Comparison of ENCODE assay signal across 23 cellular contexts in genomic region chr6:148602136-148602535, GRCh38.
DNase-seq lines count a peak whose midpoint lies in the region; ATAC-seq and TF ChIP-seq lines count a peak whose summit lies in the region.
"Had no signal": no experiment of that assay in that cellular context is flagged by ENCODE, and none has a peak within 500 bp of the region (broad histone marks: within the 10 kb centered on the region; RNA-seq: fewer than 3 reads in every experiment).

No MANE protein-coding gene starts in this region.

- H3K9ac ChIP-seq in DND-41 (ENCODE audit: low read depth, low read length) (no peak overlapping the region), H9 (ENCODE audit: extremely low read depth, insufficient read length, low read length) (no peak overlapping the region), endodermal cell (ENCODE audit: extremely low read depth, low read length, poor library complexity, severe bottlenecking) (no peak overlapping the region), PC-3 (ENCODE audit: low read length) (no peak overlapping the region)
- H3K9ac ChIP-seq: BLaER1 had no signal

- H2BK5ac ChIP-seq in H9 (ENCODE audit: insufficient read length, low read length): no peak overlapping the region

- no peak overlapping the region for H3K4ac ChIP-seq in H9 (ENCODE audit: low read depth, low read length)

- H4K5ac ChIP-seq in H9 (ENCODE audit: insufficient read length, low read depth, low read length): no peak overlapping the region

- no peak overlapping the region for H4K91ac ChIP-seq in H9 (ENCODE audit: insufficient read length, low read depth, low read length)

- H3K36me3 Mint-ChIP-seq in H9 (ENCODE audit: insufficient read depth in 1 of 3, low read depth in 3 of 3): peaks cover 19 to 39% (median 23%) of the 10 kb centered on the region in 3 experiments
- H3K36me3 Mint-ChIP-seq in endodermal cell (ENCODE audit: low read depth): peaks cover 12% of the 10 kb centered on the region
- H3K36me3 Mint-ChIP-seq in activated T-helper 17 cell treated with anti-CD3 and anti-CD28 coated beads, Interleukin-2, amount 50 U/mL, for 72 hours (ENCODE audit: low read depth): no peaks in the 10 kb centered on the region
- H3K36me3 Mint-ChIP-seq: CD14-positive monocyte; CD4-positive, alpha-beta memory T cell; CD4-positive, CD25-positive, alpha-beta regulatory T cell had no signal

- H3K27ac Mint-ChIP-seq in H9 (no peak overlapping the region), endodermal cell (no peak overlapping the region)
- H3K27ac Mint-ChIP-seq in activated T-helper 17 cell treated with anti-CD3 and anti-CD28 coated beads, Interleukin-2, amount 50 U/mL, for 72 hours: no peak overlapping the region
- H3K27ac Mint-ChIP-seq: CD14-positive monocyte; CD4-positive, alpha-beta memory T cell; CD4-positive, CD25-positive, alpha-beta regulatory T cell; CD8-positive, alpha-beta memory T cell had no signal

- H2AFZ ChIP-seq in DND-41 (ENCODE audit: low read depth, low read length): no peak overlapping the region
- H2AFZ ChIP-seq in H9 (ENCODE audit: low read length): no peak overlapping the region
- H2AFZ ChIP-seq in PC-3 (ENCODE audit: low read length): no peak overlapping the region

- WGBS in H9 (ENCODE audit: extremely low coverage, insufficient read length, low lambda C conversion rate): no CpG with 5 or more reads among the region's 2 CpGs
- whole genome bisulfite sequencing in endodermal cell (ENCODE audit: insufficient coverage in 1 of 2, insufficient read length in 1 of 2), 2 experiments: 90 to 100% methylated on average over 1 to 2 of the region's 2 CpGs

- H3K4me1 Mint-ChIP-seq in H9 (peaks cover 33 to 34% of the 10 kb centered on the region in 2 experiments), endodermal cell (peaks cover 25% of the 10 kb centered on the region)
- H3K4me1 Mint-ChIP-seq in activated T-helper 17 cell treated with anti-CD3 and anti-CD28 coated beads, Interleukin-2, amount 50 U/mL, for 72 hours: peaks cover 5% of the 10 kb centered on the region
- H3K4me1 Mint-ChIP-seq: CD14-positive monocyte; CD4-positive, CD25-positive, alpha-beta regulatory T cell had no signal

- intact Hi-C loops in PC-3 (cut with micrococcal nuclease): no loop called here

- H3F3A ChIP-seq in PC-3 (ENCODE audit: low read length, unreplicated experiment): no peaks in the 10 kb centered on the region

- H2BK120ac ChIP-seq in H9 (ENCODE audit: low read depth, low read length, poor library complexity, severe bottlenecking): peak overlapping the region; percentile 76

- ATAC-seq in DND-41 (ENCODE audit: insufficient read depth, low read depth) (peak; percentile 37; the same call in 1 of the 3 replicates), HG03097 (IDR thresholded peaks at IDR 0.05; ENCODE audit: low FRiP score, unreplicated experiment) (no peak), PC-3 (no peak)
- no peak for ATAC-seq in activated T-helper 17 cell treated with anti-CD3 and anti-CD28 coated beads, Interleukin-2, amount 50 U/mL, for 72 hours (replicated peaks)

- no peak overlapping the region for H3K56ac ChIP-seq in H9 (ENCODE audit: insufficient read length, low read depth, low read length)

- no peak overlapping the region for H2AK5ac ChIP-seq in H9 (ENCODE audit: insufficient read length, low read length)

- no peak overlapping the region for H3T11ph ChIP-seq in H9 (ENCODE audit: low read length)

- no peaks in the 10 kb centered on the region for H3K23me2 ChIP-seq in H9 (ENCODE audit: insufficient read length, low read depth, low read length, poor library complexity, severe bottlenecking)

- TF ChIP-seq CTCF in DND-41 (IDR thresholded peaks at IDR 0.05; ENCODE audit: borderline replicate concordance, extremely low read depth, low read length, poor library complexity, severe bottlenecking) (no peak), H9 (conservative IDR thresholded peaks at IDR 0.05) (no peak), endodermal cell (conservative IDR thresholded peaks at IDR 0.05) (no peak), PC-3 (conservative IDR thresholded peaks at IDR 0.05; ENCODE audit: low read depth, low read length) (no peak)

- no peaks in the 10 kb centered on the region for H3K79me1 ChIP-seq in H9 (ENCODE audit: insufficient read depth, low read depth, low read length, poor library complexity, severe bottlenecking)

- CTCF ChIA-PET in PC-3 (lab: Charles Lee): no interaction called here

- POLR2A ChIA-PET in PC-3 (lab: Charles Lee; ENCODE audit: unreplicated experiment): no interaction called here

- H3K14ac ChIP-seq in H9 (ENCODE audit: insufficient read depth, low read length): no peak overlapping the region

- H4K20me1 ChIP-seq in DND-41 (ENCODE audit: insufficient read depth, low read length) (no peaks in the 10 kb centered on the region), H9 (ENCODE audit: control insufficient read depth, insufficient read depth, insufficient read length) (no peaks in the 10 kb centered on the region), PC-3 (ENCODE audit: low read length) (no peaks in the 10 kb centered on the region)
- H4K20me1 ChIP-seq: BLaER1 had no signal

- no peak overlapping the region for H3K4me3 Mint-ChIP-seq in H9
- H3K4me3 Mint-ChIP-seq in endodermal cell: no peak overlapping the region
- H3K4me3 Mint-ChIP-seq in activated T-helper 17 cell treated with anti-CD3 and anti-CD28 coated beads, Interleukin-2, amount 50 U/mL, for 72 hours: no peak overlapping the region
- H3K4me3 Mint-ChIP-seq: CD14-positive monocyte; CD4-positive, alpha-beta memory T cell; CD4-positive, CD25-positive, alpha-beta regulatory T cell; CD8-positive, alpha-beta memory T cell had no signal

- H3K18ac ChIP-seq in H9 (ENCODE audit: insufficient read length, low read depth, low read length): no peak overlapping the region

- no peaks in the 10 kb centered on the region for H3K36me3 ChIP-seq in DND-41 (ENCODE audit: insufficient read depth, low read length)
- no peaks in the 10 kb centered on the region for H3K36me3 ChIP-seq in endodermal cell (ENCODE audit: control insufficient read depth, insufficient read depth, low read length)
- H3K36me3 ChIP-seq in PC-3 (ENCODE audit: low read depth, low read length): no peaks in the 10 kb centered on the region
- H3K36me3 ChIP-seq: BE2C, BLaER1 had no signal

- H3K79me2 ChIP-seq in DND-41 (ENCODE audit: insufficient read depth, low read length) (no peaks in the 10 kb centered on the region), H9 (ENCODE audit: insufficient read depth, low read length) (no peaks in the 10 kb centered on the region), PC-3 (ENCODE audit: low read length) (no peaks in the 10 kb centered on the region)

- H3K4me3 ChIP-seq in DND-41 (ENCODE audit: low read depth in 1 of 2, low read length in 2 of 2) (no peak overlapping the region), endodermal cell (ENCODE audit: low read length) (peak overlapping the region; percentile 37), PC-3 (ENCODE audit: low read length) (no peak overlapping the region)
- H3K4me3 ChIP-seq: BLaER1 had no signal

- H3K4me1 ChIP-seq in DND-41 (ENCODE audit: insufficient read depth, low read length): peaks cover 22% of the 10 kb centered on the region
- H3K4me1 ChIP-seq in H9 (ENCODE audit: insufficient read depth, low read length): peaks cover 8% of the 10 kb centered on the region; the same call in 1 of the 2 replicates
- H3K4me1 ChIP-seq in endodermal cell (ENCODE audit: control insufficient read depth, insufficient read depth, low read length): peaks cover 4% of the 10 kb centered on the region
- H3K4me1 ChIP-seq in PC-3 (ENCODE audit: insufficient read depth, low read length): no peaks in the 10 kb centered on the region
- H3K4me1 ChIP-seq: BE2C had no signal

- peaks cover 13% of the 10 kb centered on the region for H3K9me3 ChIP-seq in DND-41 (ENCODE audit: insufficient read depth, low read length, severe bottlenecking)
- peaks cover 8% of the 10 kb centered on the region for H3K9me3 ChIP-seq in H9 (ENCODE audit: control insufficient read depth, low read depth, low read length)
- peaks cover 65% of the 10 kb centered on the region for H3K9me3 ChIP-seq in endodermal cell (ENCODE audit: control insufficient read depth, low read length)
- no peaks in the 10 kb centered on the region for H3K9me3 ChIP-seq in PC-3 (ENCODE audit: low read length)
- H3K9me3 ChIP-seq: BE2C had no signal

- no peak overlapping the region for H3K4me2 ChIP-seq in DND-41 (ENCODE audit: insufficient read depth, low read length)
- no peak overlapping the region for H3K4me2 ChIP-seq in H9 (ENCODE audit: insufficient read depth, insufficient read length, low read length)
- H3K4me2 ChIP-seq in PC-3 (ENCODE audit: low read length): no peak overlapping the region
- H3K4me2 ChIP-seq: BLaER1 had no signal

- no TSS peak for BruUV-seq in PC-3 (replicated peaks; lab: Mats Ljungman, UMichigan)

- H3K9me2 ChIP-seq in PC-3 (replicated peaks; ENCODE audit: low read length): no peaks in the 10 kb centered on the region

- H3K27me3 ChIP-seq in DND-41 (ENCODE audit: insufficient read depth, low read length, poor library complexity) (no peaks in the 10 kb centered on the region), H9 (ENCODE audit: insufficient read depth, low read length) (no peaks in the 10 kb centered on the region), endodermal cell (ENCODE audit: control insufficient read depth, insufficient read depth, low read length, poor library complexity, severe bottlenecking) (no peaks in the 10 kb centered on the region), PC-3 (ENCODE audit: low read length) (no peaks in the 10 kb centered on the region)
- H3K27me3 ChIP-seq: BE2C, BLaER1 had no signal

- H3K9me3 Mint-ChIP-seq in H9 (peaks cover 27 to 37% of the 10 kb centered on the region in 2 experiments), endodermal cell (peaks cover 49% of the 10 kb centered on the region)
- peaks cover 7% of the 10 kb centered on the region for H3K9me3 Mint-ChIP-seq in activated T-helper 17 cell treated with anti-CD3 and anti-CD28 coated beads, Interleukin-2, amount 50 U/mL, for 72 hours

- H3K27me3 Mint-ChIP-seq in H9 (ENCODE audit: low read depth) (no peaks in the 10 kb centered on the region; the same call in 1 of the 2 replicates), endodermal cell (ENCODE audit: insufficient read depth) (peaks cover 2% of the 10 kb centered on the region)
- H3K27me3 Mint-ChIP-seq in activated T-helper 17 cell treated with anti-CD3 and anti-CD28 coated beads, Interleukin-2, amount 50 U/mL, for 72 hours: peaks cover 14% of the 10 kb centered on the region

- H2BK15ac ChIP-seq in H9 (ENCODE audit: low read depth, low read length): no peak overlapping the region

- H3K27ac ChIP-seq in DND-41 (ENCODE audit: low read length) (no peak overlapping the region), H9 (ENCODE audit: insufficient read length, low read depth, low read length) (no peak overlapping the region), endodermal cell (ENCODE audit: low read depth, low read length) (no peak overlapping the region), PC-3 (ENCODE audit: low read length) (no peak overlapping the region)
- H3K27ac ChIP-seq: BLaER1 had no signal

- H2BK20ac ChIP-seq in H9 (ENCODE audit: low read depth, low read length, poor library complexity, severe bottlenecking): no peak overlapping the region

- no peak overlapping the region for H3K23ac ChIP-seq in H9 (ENCODE audit: insufficient read length, low read depth, low read length)

- no peak overlapping the region for H2BK12ac ChIP-seq in H9 (ENCODE audit: insufficient read length, low read depth, low read length)

- H4K8ac ChIP-seq in H9 (replicated peaks; ENCODE audit: insufficient read length, low read depth, low read length): no peak overlapping the region

- DNase-seq in DND-41: no peak
- DNase-seq in H9: no peak
- DNase-seq in endodermal cell: no peak
- DNase-seq in kidney tubule cell (ENCODE audit: low spot score): peak; percentile 13
- DNase-seq in PC-3: no peak
- no peak for DNase-seq in OCI-M2 (lab: John Stamatoyannopoulos, UW; ENCODE audit: unreplicated experiment)
- DNase-seq: 8988T; ACHN; BE2C; C1 segment of cervical spinal cord; CD4-positive, alpha-beta memory T cell; CD4-positive, CD25-positive, alpha-beta regulatory T cell; CD8-positive, alpha-beta memory T cell; COR-L47; DMS 273 treated with DMSO at 0.1 percent for 48 hours; DMS153; DMS53; DMS79; GF-D8 had no signal
